8 cellular contexts compared by ENCODE assay signal in genomic region chr20:43456809-43457639, GRCh38. TPM values are rescaled to one million over a fixed set of nuclear protein-coding genes. Genes with fewer than 3 reads are reported as not detected.
DNase-seq lines count a peak whose midpoint lies in the region; FAIRE-seq and TF ChIP-seq lines count a peak whose summit lies in the region.

No MANE protein-coding gene starts in this region.

- H3K27ac ChIP-seq in substantia nigra (ENCODE audit: low read depth, low read length, poor library complexity, severe bottlenecking): peak overlapping the region; percentile 99

- H3K4me1 Mint-ChIP-seq in activated naive CD4-positive, alpha-beta T cell treated with anti-CD3 and anti-CD28 coated beads, Interleukin-2, amount 50 U/mL, for 24 hours: peaks cover 32% of the 10 kb centered on the region

- peaks cover 20% of the 10 kb centered on the region for H3K36me3 Mint-ChIP-seq in activated naive CD4-positive, alpha-beta T cell treated with anti-CD3 and anti-CD28 coated beads, Interleukin-2, amount 50 U/mL, for 24 hours

- no peaks in the 10 kb centered on the region for H3K27me3 Mint-ChIP-seq in activated naive CD4-positive, alpha-beta T cell treated with anti-CD3 and anti-CD28 coated beads, Interleukin-2, amount 50 U/mL, for 24 hours

- FAIRE-seq in G401.6 (lab: Jason Lieb, UNC): peak; percentile 80

- in situ Hi-C loops in SK-MEL-5 (cut with HindIII; ENCODE audit: low pct_unique_long_range_greater_than_20kb, low sequenced_read_pairs): no loop called here

- no peaks in the 10 kb centered on the region for H3K9me3 Mint-ChIP-seq in activated naive CD4-positive, alpha-beta T cell treated with anti-CD3 and anti-CD28 coated beads, Interleukin-2, amount 50 U/mL, for 24 hours

- H3K27ac Mint-ChIP-seq in activated naive CD4-positive, alpha-beta T cell treated with anti-CD3 and anti-CD28 coated beads, Interleukin-2, amount 50 U/mL, for 24 hours: peak overlapping the region; percentile 98

- H3K4me3 ChIP-seq in HFF-Myc (replicated peaks; ENCODE audit: low read depth, low read length): peak overlapping the region; percentile 81

- H3K4me3 Mint-ChIP-seq in activated naive CD4-positive, alpha-beta T cell treated with anti-CD3 and anti-CD28 coated beads, Interleukin-2, amount 50 U/mL, for 24 hours: peak overlapping the region; percentile 92

- no peak for TF ChIP-seq CTCF in HFF-Myc (IDR thresholded peaks at IDR 0.05; ENCODE audit: low read depth, low read length, missing control alignments)

- DNase-seq in HFF-Myc (ENCODE audit: extremely low read depth, low read depth) (peak; percentile 78), MV-4-11 (lab: John Stamatoyannopoulos, UW) (peak; percentile 91), SK-MEL-5 (ENCODE audit: low read depth, low spot score) (peak; percentile 93), glomerular endothelial cell (ENCODE audit: extremely low read depth, low read depth, low spot score) (peak; percentile 86), non-pigmented ciliary epithelial cell (ENCODE audit: low read depth) (peak; percentile 73), substantia nigra (lab: John Stamatoyannopoulos, UW) (peak in 48 of 49 donors; percentile 65 to 98 (median 89))

RNA-seq across cellular contexts. Expression of gene SRSF6, which starts 0.7 kb away (rescaled TPM):
- 45.6 and 48.8 TPM in 2 replicates for total RNA-seq in SK-MEL-5 (2014; rRNA removed; shearing (Covaris generic))
- 108 and 146 TPM in 2 replicates for polyA plus RNA-seq in SK-MEL-5 (2015; cell fraction: cytosol; rRNA removed)
- 730 and 807 TPM in 2 replicates for polyA plus RNA-seq in SK-MEL-5 (2015; cell fraction: nucleus; rRNA removed)
- 54.0 and 59.1 TPM in 2 replicates for total RNA-seq in glomerular endothelial cell

RNA-seq across cellular contexts. Expression of gene L3MBTL1, which starts 50.5 kb away (rescaled TPM):
- 1.2 and 2.0 TPM in 2 replicates for total RNA-seq in SK-MEL-5 (2014; rRNA removed; shearing (Covaris generic))
- polyA plus RNA-seq in SK-MEL-5 (2015; cell fraction: cytosol; rRNA removed): 1.2 and 1.5 TPM in 2 replicates
- 11.7 and 15.2 TPM in 2 replicates for polyA plus RNA-seq in SK-MEL-5 (2015; cell fraction: nucleus; rRNA removed)
- total RNA-seq in glomerular endothelial cell: 1.9 and 15.8 TPM in 2 replicates

Comparison
In these comparisons a context has a peak if more than half of its experiments do, and no peak if none do; other contexts are left out.
1. Peak in every context shown above with its lines: DNase-seq, H3K4me3 ChIP-seq and H3K27ac ChIP-seq.